Comparison of ENCODE assay signal across 1 cellular context in the genomic region with DNA sequence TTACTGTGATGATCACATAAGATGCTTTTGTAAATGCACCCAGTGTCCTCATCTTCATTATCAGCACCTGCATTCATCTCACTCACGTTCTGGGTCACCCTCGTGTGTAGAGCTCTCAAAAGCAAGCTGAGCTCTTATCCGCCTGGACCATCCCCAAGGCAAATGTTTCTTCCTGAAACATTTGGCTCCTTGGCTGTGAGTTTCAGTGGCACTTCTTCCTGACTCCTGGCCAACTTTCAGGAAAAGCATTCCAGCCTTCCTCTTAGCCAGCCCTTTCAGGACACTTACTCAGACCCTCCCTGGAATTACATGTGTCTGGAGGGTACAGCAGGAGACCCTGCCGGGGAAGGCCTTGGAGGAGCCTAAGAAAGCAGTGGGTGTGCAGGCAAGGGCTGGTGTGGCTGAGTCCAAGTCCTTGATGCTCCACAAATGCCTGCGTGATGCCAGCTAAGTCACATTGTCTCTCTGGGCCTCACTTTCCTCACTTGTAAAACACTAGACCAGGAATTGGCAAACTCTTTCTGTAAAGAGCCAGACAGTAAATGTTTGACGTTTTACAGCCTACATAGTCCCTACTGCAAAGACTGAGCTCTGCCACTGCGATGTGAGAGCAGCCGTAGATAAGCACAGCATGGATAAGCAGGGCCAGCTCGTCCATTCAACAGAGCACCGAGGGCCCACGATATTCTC.
TF ChIP-seq lines count a peak whose summit lies in the region.

No MANE protein-coding gene starts in this region.

TF ChIP-seq in K562, 482 proteins besides CTCF, POLR2A, EP300 and RAD21 (continued from another document):
- TF ChIP-seq MYBL2 (IDR thresholded peaks at IDR 0.05; ENCODE audit: low read depth), result no peak
- TF ChIP-seq MYBL2 (CRISPR knock-in tag; IDR thresholded peaks at IDR 0.05; ENCODE audit: borderline replicate concordance), result no peak
- no peak for TF ChIP-seq ZNF444 (CRISPR knock-in tag; IDR thresholded peaks at IDR 0.05)
- TF ChIP-seq KAT8 (IDR thresholded peaks at IDR 0.05; ENCODE audit: low read depth), result no peak
- TF ChIP-seq ARHGAP35 (IDR thresholded peaks at IDR 0.05; ENCODE audit: partially characterized antibody), result no peak
- no peak for TF ChIP-seq ASH1L (IDR thresholded peaks at IDR 0.05; ENCODE audit: borderline replicate concordance, low read depth, partially characterized antibody)
- TF ChIP-seq DACH1 (IDR thresholded peaks at IDR 0.05; ENCODE audit: partially characterized antibody), result no peak
- no peak for TF ChIP-seq RHOXF2B (CRISPR knock-in tag; conservative IDR thresholded peaks at IDR 0.05)
- no peak for TF ChIP-seq ZNF224 (CRISPR knock-in tag; IDR thresholded peaks at IDR 0.05)
- no peak for TF ChIP-seq CXXC5 (CRISPR knock-in tag; IDR thresholded peaks at IDR 0.05)
- TF ChIP-seq LARP7 (IDR thresholded peaks at IDR 0.05), result no peak
- TF ChIP-seq C11orf30 (IDR thresholded peaks at IDR 0.05; ENCODE audit: low read depth), result no peak
- TF ChIP-seq SP1 (CRISPR knock-in tag; IDR thresholded peaks at IDR 0.05), result no peak
